Comparison of ENCODE assay signal across 8 cellular contexts in genomic region chr1:162790985-162791357, GRCh38. TPM values are rescaled to one million over a fixed set of nuclear protein-coding genes. Genes with fewer than 3 reads are reported as not detected.
DNase-seq lines count a peak whose midpoint lies in the region; ATAC-seq and TF ChIP-seq lines count a peak whose summit lies in the region.
"Not testable (repeated sequence)": the region's sequence is repeated elsewhere in the genome, so short reads cannot be mapped to it uniquely, and the experiment has no call there.

No MANE protein-coding gene starts in this region.

- H3K27ac Mint-ChIP-seq in Calu3 (ENCODE audit: unreplicated experiment): peak overlapping the region; percentile 86
- H3K27ac Mint-ChIP-seq in natural killer cell treated with Interleukin-12 subunit alpha and Interleukin-12 subunit beta and Interleukin-15 and Interleukin-18, amount 100 ng/mL, for 72 hours: peak overlapping the region; percentile 63 to 86

- peak; percentile 5 for ATAC-seq in HG03565 (IDR thresholded peaks at IDR 0.05; ENCODE audit: unreplicated experiment)
- not testable (repeated sequence) for ATAC-seq in natural killer cell treated with Interleukin-12 subunit alpha and Interleukin-12 subunit beta and Interleukin-15 and Interleukin-18, amount 100 ng/mL, for 72 hours

- not testable (repeated sequence) for H3K27me3 Mint-ChIP-seq in Calu3 (ENCODE audit: unreplicated experiment); natural killer cell treated with Interleukin-12 subunit alpha and Interleukin-12 subunit beta and Interleukin-15 and Interleukin-18, amount 100 ng/mL, for 72 hours

- BruUV-seq in Calu3 (replicated peaks; lab: Mats Ljungman, UMichigan): TSS peak; percentile 74

- H3K27me3 ChIP-seq in WERI-Rb-1 (ENCODE audit: insufficient read depth, low read depth, severe bottlenecking); right atrium auricular region: not testable (repeated sequence)

- not testable (repeated sequence) for H3K9me3 Mint-ChIP-seq in Calu3 (ENCODE audit: low read depth, unreplicated experiment); natural killer cell treated with Interleukin-12 subunit alpha and Interleukin-12 subunit beta and Interleukin-15 and Interleukin-18, amount 100 ng/mL, for 72 hours

- H3K36me3 Mint-ChIP-seq in Calu3 (ENCODE audit: insufficient read depth, unreplicated experiment): peaks cover 20% of the 10 kb centered on the region
- not testable (repeated sequence) for H3K36me3 Mint-ChIP-seq in natural killer cell treated with Interleukin-12 subunit alpha and Interleukin-12 subunit beta and Interleukin-15 and Interleukin-18, amount 100 ng/mL, for 72 hours

- intact Hi-C loops in Calu3 (cut with micrococcal nuclease; ENCODE audit: unreplicated experiment): not testable (repeated sequence)

- H3K27ac ChIP-seq in WERI-Rb-1 (peak overlapping the region; percentile 86), right atrium auricular region (peak overlapping the region; percentile 78 to 90)

- CTCF ChIA-PET in Calu3 (lab: Charles Lee): not testable (repeated sequence)

- H3K4me3 ChIP-seq in WERI-Rb-1 (ENCODE audit: low read depth, low read length) (peak overlapping the region; percentile 49), right atrium auricular region (peak overlapping the region; percentile 54 to 56)

- not testable (repeated sequence) for H3K9me3 ChIP-seq in WERI-Rb-1 (ENCODE audit: severe bottlenecking); right atrium auricular region

- H3K36me3 ChIP-seq in WERI-Rb-1, right atrium auricular region: not testable (repeated sequence)

- H3K4me3 Mint-ChIP-seq in Calu3 (ENCODE audit: low read depth, unreplicated experiment): peak overlapping the region; percentile 80
- H3K4me3 Mint-ChIP-seq in natural killer cell treated with Interleukin-12 subunit alpha and Interleukin-12 subunit beta and Interleukin-15 and Interleukin-18, amount 100 ng/mL, for 72 hours: peak overlapping the region; percentile 78

- not testable (repeated sequence) for H3K4me1 Mint-ChIP-seq in Calu3 (ENCODE audit: low read depth, unreplicated experiment); natural killer cell treated with Interleukin-12 subunit alpha and Interleukin-12 subunit beta and Interleukin-15 and Interleukin-18, amount 100 ng/mL, for 72 hours (ENCODE audit: low read depth in 2 of 2)

- not testable (repeated sequence) for DNase-seq in Calu3; WERI-Rb-1; right atrium auricular region (ENCODE audit: low spot score); natural killer cell treated with Interleukin-12 subunit alpha and Interleukin-12 subunit beta and Interleukin-15 and Interleukin-18, amount 100 ng/mL, for 72 hours (ENCODE audit: low spot score)
- peak; percentile 11 for DNase-seq in NCI-H2227 treated with DMSO at 0.1 percent for 48 hours (lab: John Stamatoyannopoulos, UW)
- DNase-seq in cerebellar cortex (ENCODE audit: low spot score): peak; percentile 49
- DNase-seq in superior temporal gyrus (ENCODE audit: extremely low spot score): peak; percentile 43

- TF ChIP-seq CTCF in Calu3 (IDR thresholded peaks at IDR 0.05; ENCODE audit: unreplicated experiment); WERI-Rb-1 (IDR thresholded peaks at IDR 0.05; ENCODE audit: low read depth, low read length); right atrium auricular region (IDR thresholded peaks at IDR 0.05): not testable (repeated sequence)

- not testable (repeated sequence) for H3K4me1 ChIP-seq in right atrium auricular region

RNA-seq across cellular contexts. Expression of gene HSD17B7, which starts 0.5 kb away (rescaled TPM):
- total RNA-seq in Calu3 (2022) (50.6 and 59.3 TPM in 2 replicates), right atrium auricular region (1 to 10 TPM; 5.6 to 6.9 TPM)
- 10 to 100 TPM; 24.7 to 54.7 TPM for total RNA-seq in natural killer cell treated with Interleukin-12 subunit alpha and Interleukin-12 subunit beta and Interleukin-15 and Interleukin-18, amount 100 ng/mL, for 72 hours
